In the genomic region with DNA sequence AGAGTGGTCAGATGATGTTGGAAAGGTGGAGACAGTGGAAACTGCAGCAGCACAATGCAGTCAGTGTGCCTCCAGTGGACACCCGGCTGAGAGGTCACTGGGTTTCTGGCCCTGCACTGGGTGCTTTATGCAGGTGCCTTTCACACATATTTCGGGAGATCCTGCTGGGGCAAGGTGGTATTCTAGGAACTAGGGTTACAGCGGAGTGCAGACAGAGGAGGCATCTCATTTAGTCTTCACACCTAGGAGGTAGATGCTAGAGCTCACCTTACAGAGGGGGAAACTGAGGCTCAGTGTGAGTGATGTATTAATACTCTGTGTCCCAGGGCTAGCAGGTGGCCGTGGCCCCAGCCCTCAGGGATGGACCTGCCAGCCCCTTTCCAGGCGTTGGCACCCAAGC, we compare ENCODE assay signal across 20 cellular contexts.
DNase-seq lines count a peak whose midpoint lies in the region; ATAC-seq, FAIRE-seq and TF ChIP-seq lines count a peak whose summit lies in the region.
"Had no signal": no experiment of that assay in that cellular context is flagged by ENCODE, and none has a peak within 500 bp of the region (broad histone marks: within the 10 kb centered on the region; RNA-seq: fewer than 3 reads in every experiment).

No MANE protein-coding gene starts in this region.

- in situ Hi-C loops in HepG2 (cut with HindIII; ENCODE audit: extremely low pct_ligation_motif_present, low pct_unique_long_range_greater_than_20kb) = no loop called here

- CTCF ChIA-PET in HepG2 (lab: Yijun Ruan, JAX; ENCODE audit: low intra/inter-chr PET ratio, low total read pairs) = no interaction called here

- H3K9me3 Mint-ChIP-seq in effector memory CD8-positive, alpha-beta T cell = no peaks in the 10 kb centered on the region
- H3K9me3 Mint-ChIP-seq: CD4-positive, alpha-beta memory T cell had no signal

- peaks cover 4% of the 10 kb centered on the region for H3K79me1 ChIP-seq in neuronal stem cell (ENCODE audit: low read depth, low read length)

- H4K20me1 ChIP-seq in HepG2 (ENCODE audit: insufficient read depth, low read length) = no peaks in the 10 kb centered on the region

- no peak overlapping the region for H3K9ac ChIP-seq in HepG2 (ENCODE audit: insufficient read depth, low read depth, low read length)
- H3K9ac ChIP-seq in neuronal stem cell (ENCODE audit: low read depth, low read length, poor library complexity) = no peak overlapping the region

- H2AK5ac ChIP-seq in neuronal stem cell (ENCODE audit: low read depth, low read length) = no peak overlapping the region

- no peak overlapping the region for H3K23ac ChIP-seq in neuronal stem cell (ENCODE audit: low read depth, low read length, poor library complexity)

- H4K8ac ChIP-seq in neuronal stem cell (ENCODE audit: low read depth, low read length) = no peak overlapping the region

- no peaks in the 10 kb centered on the region for H3K36me3 Mint-ChIP-seq in effector memory CD8-positive, alpha-beta T cell (ENCODE audit: insufficient read depth)

- H2BK15ac ChIP-seq in neuronal stem cell (ENCODE audit: low read length) = no peak overlapping the region

- H3K14ac ChIP-seq in neuronal stem cell (ENCODE audit: low read length) = peak overlapping the region; percentile 21

- peaks cover 28% of the 10 kb centered on the region for H3K4me1 ChIP-seq in HepG2 (ENCODE audit: insufficient read depth, low read length)
- H3K4me1 ChIP-seq in right lobe of liver = peaks cover 0 to 15% (median 5%) of the 10 kb centered on the region in 4 donors
- peaks cover under 1 to 5% of the 10 kb centered on the region in 2 donors for H3K4me1 ChIP-seq in neuronal stem cell (ENCODE audit: control insufficient read depth in 2 of 2, insufficient read depth in 1 of 2, low read depth in 1 of 2, low read length in 2 of 2)
- H3K4me1 ChIP-seq: HAP-1 had no signal

- intact Hi-C loops in HepG2 (cut with micrococcal nuclease; ENCODE audit: unreplicated experiment) (no loop called here), right lobe of liver (cut with DNase I) (no loop called here)

- no peak overlapping the region for H2BK5ac ChIP-seq in neuronal stem cell (ENCODE audit: low read length)

- peak overlapping the region; percentile 57 to 66 for H3K27ac Mint-ChIP-seq in effector memory CD8-positive, alpha-beta T cell

- TF ChIP-seq RAD21 in HepG2 (CRISPR knock-in tag; IDR thresholded peaks at IDR 0.05) = no peak

- TF ChIP-seq POLR2A in HepG2 (IDR thresholded peaks at IDR 0.05; ENCODE audit: insufficient read depth in 1 of 2, low read depth in 2 of 2, low read length in 2 of 2) (no peak), right lobe of liver (IDR thresholded peaks at IDR 0.05) (no peak)

- peaks cover 0 to 6% of the 10 kb centered on the region in 2 donors for H3K4me1 Mint-ChIP-seq in effector memory CD8-positive, alpha-beta T cell (ENCODE audit: low read depth in 2 of 2)

- WGBS in HepG2 (ENCODE audit: low lambda C conversion rate) = 80% methylated on average over 5 of the region's 5 CpGs
- 70% methylated on average over 2 of the region's 5 CpGs for WGBS in right lobe of liver (ENCODE audit: insufficient coverage, low coverage, low lambda C conversion rate, missing lambda C conversion rate)
- WGBS in neuronal stem cell (ENCODE audit: extremely low coverage in 2 of 2, insufficient read length in 2 of 2, insufficient replicate concordance in 1 of 2), 2 donors = no CpG with 5 or more reads among the region's 5 CpGs

- H3K4me2 ChIP-seq in HepG2 (ENCODE audit: low read depth, low read length) = no peak overlapping the region
- no peak overlapping the region for H3K4me2 ChIP-seq in neuronal stem cell (ENCODE audit: insufficient read depth, low read length, poor library complexity, severe bottlenecking)

- H3K4me3 ChIP-seq in HepG2 (replicated peaks in 1 of 3; ENCODE audit: insufficient read depth in 1 of 3, low read depth in 2 of 3, low read length in 3 of 3) = no peak overlapping the region
- no peak overlapping the region for H3K4me3 ChIP-seq in right lobe of liver
- no peak overlapping the region for H3K4me3 ChIP-seq in neuronal stem cell (ENCODE audit: low read length in 2 of 2)
- H3K4me3 ChIP-seq: HAP-1 had no signal

- H3K27ac ChIP-seq in HepG2 (ENCODE audit: extremely low read length, insufficient read depth, low read length) = no peak overlapping the region
- H3K27ac ChIP-seq in right lobe of liver = no peak overlapping the region
- no peak overlapping the region for H3K27ac ChIP-seq in neuronal stem cell (replicated peaks; ENCODE audit: low read length)
- H3K27ac ChIP-seq: 22Rv1, HL-60 had no signal

- H3K9me3 ChIP-seq in HepG2 (ENCODE audit: low read length) (no peaks in the 10 kb centered on the region), right lobe of liver (no peaks in the 10 kb centered on the region), neuronal stem cell (replicated peaks in 1 of 2; ENCODE audit: control insufficient read depth in 2 of 2, insufficient read depth in 1 of 2, low read depth in 1 of 2, low read length in 2 of 2) (peaks cover 0 to 2% of the 10 kb centered on the region in 2 donors)
- H3K9me3 ChIP-seq: HAP-1 had no signal

- no peaks in the 10 kb centered on the region for H3K27me3 Mint-ChIP-seq in effector memory CD8-positive, alpha-beta T cell
- H3K27me3 Mint-ChIP-seq: CD4-positive, alpha-beta memory T cell had no signal

- H3K27me3 ChIP-seq in HepG2 (ENCODE audit: control insufficient read depth in 1 of 2, insufficient read depth in 2 of 2, low read length in 2 of 2) = no peaks in the 10 kb centered on the region
- no peaks in the 10 kb centered on the region for H3K27me3 ChIP-seq in right lobe of liver
- no peaks in the 10 kb centered on the region for H3K27me3 ChIP-seq in neuronal stem cell (ENCODE audit: control insufficient read depth in 3 of 3, insufficient read depth in 3 of 3, low read depth in 1 of 3, low read length in 3 of 3)

- TF ChIP-seq CTCF in HepG2 (CRISPR knock-in tag; IDR thresholded peaks at IDR 0.05) = no peak
- TF ChIP-seq CTCF in right lobe of liver (IDR thresholded peaks at IDR 0.05) = no peak

- DNase-seq in HepG2 (ENCODE audit: low spot score) (no peak), right lobe of liver (no peak), neuronal stem cell (ENCODE audit: low spot score) (no peak), HuH-7 (ENCODE audit: low spot score) (no peak), OCI-M1 (lab: John Stamatoyannopoulos, UW) (no peak), AG08396 (ENCODE audit: low spot score) (no peak)
- DNase-seq in effector memory CD8-positive, alpha-beta T cell = no peak
- DNase-seq: C1 segment of cervical spinal cord; CD4-positive, alpha-beta memory T cell; COR-L47; DND-41; GDM1; GOT3; IMR-90; KBM-7 had no signal

- H3K4me3 Mint-ChIP-seq in effector memory CD8-positive, alpha-beta T cell = no peak overlapping the region
- H3K4me3 Mint-ChIP-seq: CD4-positive, alpha-beta memory T cell had no signal

- BruUV-seq in HepG2 (replicated peaks; lab: Mats Ljungman, UMichigan) = no TSS peak

- no peak overlapping the region for H2BK12ac ChIP-seq in neuronal stem cell (ENCODE audit: low read length)

- no peak overlapping the region for H3K4ac ChIP-seq in neuronal stem cell (ENCODE audit: low read length)

- POLR2A ChIA-PET in HepG2 (lab: Yijun Ruan, JAX) = interaction anchor here (1.7 kb wide), 1 partner anchor 11 kb away, joined by 6 read pairs; no protein-coding TSS in a partner anchor

- no peak for TF ChIP-seq EP300 in HepG2 (IDR thresholded peaks at IDR 0.05; ENCODE audit: low read depth in 2 of 2, low read length in 2 of 2)
- no peak for TF ChIP-seq EP300 in HepG2 (CRISPR knock-in tag; IDR thresholded peaks at IDR 0.05; ENCODE audit: borderline replicate concordance)

- H2BK120ac ChIP-seq in neuronal stem cell (ENCODE audit: low read depth, low read length) = no peak overlapping the region

- H4K91ac ChIP-seq in neuronal stem cell (ENCODE audit: low read depth, low read length, poor library complexity) = no peak overlapping the region

- H3K36me3 ChIP-seq in HepG2 (replicated peaks in 1 of 2; ENCODE audit: control insufficient read depth in 1 of 2, insufficient read depth in 2 of 2, low read length in 2 of 2) = no peaks in the 10 kb centered on the region
- H3K36me3 ChIP-seq in right lobe of liver = no peaks in the 10 kb centered on the region
- H3K36me3 ChIP-seq in neuronal stem cell (replicated peaks in 1 of 2; ENCODE audit: control insufficient read depth in 2 of 2, insufficient read depth in 2 of 2, low read length in 2 of 2) = no peaks in the 10 kb centered on the region
- H3K36me3 ChIP-seq: HAP-1 had no signal

- H2AFZ ChIP-seq in HepG2 (ENCODE audit: low read length) (no peak overlapping the region), neuronal stem cell (ENCODE audit: low read length) (no peak overlapping the region)

- H3K18ac ChIP-seq in neuronal stem cell (ENCODE audit: low read length) = no peak overlapping the region

- H3K79me2 ChIP-seq in HepG2 (ENCODE audit: insufficient read depth, low read length) = no peaks in the 10 kb centered on the region

- ATAC-seq in HepG2 (peak; percentile 12; the same call in 2 of the 3 replicates), right lobe of liver (no peak), HG03521 (IDR thresholded peaks at IDR 0.05; ENCODE audit: unreplicated experiment) (no peak)
- no peak for ATAC-seq in effector memory CD8-positive, alpha-beta T cell (replicated peaks)

- no peak for FAIRE-seq in HepG2 (lab: Jason Lieb, UNC)
- FAIRE-seq: GM12892 had no signal

TF ChIP-seq in HepG2, 621 proteins besides CTCF, POLR2A, EP300 and RAD21:
- TF ChIP-seq STAG1 (CRISPR knock-in tag; IDR thresholded peaks at IDR 0.05) (peak; percentile 8; the same call in 1 of the 2 replicates), ARID2 (CRISPR knock-in tag; IDR thresholded peaks at IDR 0.05; ENCODE audit: borderline replicate concordance) (no peak)
